In the genomic region with DNA sequence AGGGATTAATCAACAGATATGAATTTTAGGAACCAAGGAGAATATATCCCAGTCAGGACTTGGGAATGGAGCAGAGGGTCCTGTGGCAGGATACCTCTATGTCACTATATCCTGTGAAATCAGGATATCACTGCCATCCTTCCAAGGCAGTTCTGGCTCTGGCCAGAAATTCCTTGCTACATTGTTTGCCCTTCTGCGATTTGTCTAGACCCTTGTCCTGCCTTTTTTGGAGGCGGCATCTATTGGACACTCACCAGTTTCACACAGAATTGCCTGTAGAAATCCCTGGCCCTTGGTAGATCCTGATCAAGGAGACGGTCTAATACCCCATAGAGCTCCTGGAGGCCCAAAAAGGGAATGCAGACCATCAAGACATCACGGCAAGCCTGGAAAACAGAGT, we compare ENCODE assay signal across 39 cellular contexts.
"Had no signal": no experiment of that assay in that cellular context is flagged by ENCODE, and none has a peak within 500 bp of the region (broad histone marks: within the 10 kb centered on the region; RNA-seq: fewer than 3 reads in every experiment).

No MANE protein-coding gene starts in this region.

- FAIRE-seq: astrocyte had no signal

- H3K27me3 ChIP-seq: adrenal gland, ascending aorta, body of pancreas, brain microvascular endothelial cell, breast epithelium, cardiac muscle cell had no signal

- H3K4me3 ChIP-seq: adrenal gland, ascending aorta, body of pancreas, breast epithelium, cardiac muscle cell had no signal

- H3K9me3 Mint-ChIP-seq: activated naive CD4-positive, alpha-beta T cell treated with anti-CD3 and anti-CD28 coated beads for 36 hours; activated naive CD4-positive, alpha-beta T cell treated with anti-CD3 and anti-CD28 coated beads, Interleukin-2, amount 10 ng/mL, durations not matched to agents 7 days and 5 days; activated naive CD4-positive, alpha-beta T cell treated with anti-CD3 and anti-CD28 coated beads, Interleukin-2, amount 50 U/mL, for 24 hours; activated naive CD4-positive, alpha-beta T cell treated with anti-CD3 and anti-CD28 coated beads, Interleukin-2, amount 50 U/mL, for 72 hours; activated naive CD8-positive, alpha-beta T cell treated with anti-CD3 and anti-CD28 coated beads for 36 hours; activated naive CD8-positive, alpha-beta T cell treated with anti-CD3 and anti-CD28 coated beads, Interleukin-2, amount 10 ng/mL, durations not matched to agents 7 days and 5 days; activated naive CD8-positive, alpha-beta T cell treated with anti-CD3 and anti-CD28 coated beads, Interleukin-2, amount 50 U/mL, for 24 hours; activated T-cell treated with anti-CD3 and anti-CD28 coated beads, Interleukin-2, amount 50 U/mL, for 24 hours; activated T-cell treated with anti-CD3 and anti-CD28 coated beads, Interleukin-2, amount 50 U/mL, for 4 hours; activated T-cell treated with anti-CD3 and anti-CD28 coated beads, Interleukin-2, amount 50 U/mL, for 72 hours; activated T-helper 1 cell treated with anti-CD3 and anti-CD28 coated beads, Interleukin-12 subunit alpha, Interleukin-12 subunit beta, Interleukin-2, Interleukin-4 antibody, amounts not matched to agents 30 ng/mL and 10 ng/mL and 1 ng/mL, durations not matched to agents 14 hours and 24 hours and 36 hours; activated T-helper 17 cell treated with anti-CD3 and anti-CD28 coated beads, Interleukin-2, amount 50 U/mL, for 72 hours; activated T-helper 2 cell treated with anti-CD3 and anti-CD28 coated beads, Interferon-gamma antibody, Interleukin-2, Interleukin-4, amounts not matched to agents 10 μg/mL and 5 μg/mL and 100 μg/mL, durations not matched to agents 14 hours and 24 hours and 36 hours; brain; central memory CD8-positive, alpha-beta T cell had no signal

- H3K27ac Mint-ChIP-seq: activated naive CD4-positive, alpha-beta T cell treated with anti-CD3 and anti-CD28 coated beads for 36 hours; activated naive CD4-positive, alpha-beta T cell treated with anti-CD3 and anti-CD28 coated beads, Interleukin-2, amount 10 ng/mL, durations not matched to agents 7 days and 5 days; activated naive CD4-positive, alpha-beta T cell treated with anti-CD3 and anti-CD28 coated beads, Interleukin-2, amount 50 U/mL, for 24 hours; activated naive CD4-positive, alpha-beta T cell treated with anti-CD3 and anti-CD28 coated beads, Interleukin-2, amount 50 U/mL, for 72 hours; activated naive CD8-positive, alpha-beta T cell; activated naive CD8-positive, alpha-beta T cell treated with anti-CD3 and anti-CD28 coated beads for 36 hours; activated naive CD8-positive, alpha-beta T cell treated with anti-CD3 and anti-CD28 coated beads, Interleukin-2, amount 10 ng/mL, durations not matched to agents 7 days and 5 days; activated naive CD8-positive, alpha-beta T cell treated with anti-CD3 and anti-CD28 coated beads, Interleukin-2, amount 50 U/mL, for 24 hours; activated T-cell treated with anti-CD3 and anti-CD28 coated beads, Interleukin-2, amount 50 U/mL, for 24 hours; activated T-cell treated with anti-CD3 and anti-CD28 coated beads, Interleukin-2, amount 50 U/mL, for 72 hours; activated T-helper 1 cell treated with anti-CD3 and anti-CD28 coated beads, Interleukin-12 subunit alpha, Interleukin-12 subunit beta, Interleukin-2, Interleukin-4 antibody, amounts not matched to agents 30 ng/mL and 10 ng/mL and 1 ng/mL, durations not matched to agents 14 hours and 24 hours and 36 hours; activated T-helper 17 cell treated with anti-CD3 and anti-CD28 coated beads, Interleukin-2, amount 50 U/mL, for 72 hours; activated T-helper 2 cell treated with anti-CD3 and anti-CD28 coated beads, Interferon-gamma antibody, Interleukin-2, Interleukin-4, amounts not matched to agents 10 μg/mL and 5 μg/mL and 100 μg/mL, durations not matched to agents 14 hours and 24 hours and 36 hours; brain had no signal

- H3K4me1 Mint-ChIP-seq: activated naive CD4-positive, alpha-beta T cell treated with anti-CD3 and anti-CD28 coated beads, Interleukin-2, amount 10 ng/mL, durations not matched to agents 7 days and 5 days; activated naive CD4-positive, alpha-beta T cell treated with anti-CD3 and anti-CD28 coated beads, Interleukin-2, amount 50 U/mL, for 24 hours; activated naive CD8-positive, alpha-beta T cell treated with anti-CD3 and anti-CD28 coated beads for 36 hours; activated naive CD8-positive, alpha-beta T cell treated with anti-CD3 and anti-CD28 coated beads, Interleukin-2, amount 10 ng/mL, durations not matched to agents 7 days and 5 days; activated naive CD8-positive, alpha-beta T cell treated with anti-CD3 and anti-CD28 coated beads, Interleukin-2, amount 50 U/mL, for 24 hours; activated T-helper 17 cell treated with anti-CD3 and anti-CD28 coated beads, Interleukin-2, amount 50 U/mL, for 72 hours; brain; central memory CD8-positive, alpha-beta T cell had no signal

- H3K27me3 Mint-ChIP-seq: activated naive CD4-positive, alpha-beta T cell treated with anti-CD3 and anti-CD28 coated beads, Interleukin-2, amount 10 ng/mL, durations not matched to agents 7 days and 5 days; activated naive CD8-positive, alpha-beta T cell; activated naive CD8-positive, alpha-beta T cell treated with anti-CD3 and anti-CD28 coated beads, Interleukin-2, amount 10 ng/mL, durations not matched to agents 7 days and 5 days; activated T-cell treated with anti-CD3 and anti-CD28 coated beads, Interleukin-2, amount 50 U/mL, for 24 hours; brain had no signal

- H3K27ac ChIP-seq: adrenal gland, ascending aorta, body of pancreas, brain microvascular endothelial cell, breast epithelium, cardiac muscle cell had no signal

- ATAC-seq: activated naive CD4-positive, alpha-beta T cell treated with anti-CD3 and anti-CD28 coated beads, Interleukin-2, amount 50 U/mL, for 72 hours; activated naive CD8-positive, alpha-beta T cell treated with anti-CD3 and anti-CD28 coated beads, Interleukin-2, amount 50 U/mL, for 24 hours; activated T-cell treated with anti-CD3 and anti-CD28 coated beads, Interleukin-2, amount 50 U/mL, for 4 hours; activated T-cell treated with anti-CD3 and anti-CD28 coated beads, Interleukin-2, amount 50 U/mL, for 72 hours; activated T-helper 17 cell treated with anti-CD3 and anti-CD28 coated beads, Interleukin-2, amount 50 U/mL, for 72 hours; body of pancreas had no signal

- H3K4me3 Mint-ChIP-seq: activated naive CD4-positive, alpha-beta T cell treated with anti-CD3 and anti-CD28 coated beads for 36 hours; activated naive CD4-positive, alpha-beta T cell treated with anti-CD3 and anti-CD28 coated beads, Interleukin-2, amount 10 ng/mL, durations not matched to agents 7 days and 5 days; activated naive CD4-positive, alpha-beta T cell treated with anti-CD3 and anti-CD28 coated beads, Interleukin-2, amount 50 U/mL, for 24 hours; activated naive CD8-positive, alpha-beta T cell; activated naive CD8-positive, alpha-beta T cell treated with anti-CD3 and anti-CD28 coated beads for 36 hours; activated naive CD8-positive, alpha-beta T cell treated with anti-CD3 and anti-CD28 coated beads, Interleukin-2, amount 10 ng/mL, durations not matched to agents 7 days and 5 days; activated naive CD8-positive, alpha-beta T cell treated with anti-CD3 and anti-CD28 coated beads, Interleukin-2, amount 50 U/mL, for 24 hours; activated T-cell treated with anti-CD3 and anti-CD28 coated beads, Interleukin-2, amount 50 U/mL, for 24 hours; activated T-cell treated with anti-CD3 and anti-CD28 coated beads, Interleukin-2, amount 50 U/mL, for 4 hours; activated T-cell treated with anti-CD3 and anti-CD28 coated beads, Interleukin-2, amount 50 U/mL, for 72 hours; activated T-helper 1 cell treated with anti-CD3 and anti-CD28 coated beads, Interleukin-12 subunit alpha, Interleukin-12 subunit beta, Interleukin-2, Interleukin-4 antibody, amounts not matched to agents 30 ng/mL and 10 ng/mL and 1 ng/mL, durations not matched to agents 14 hours and 24 hours and 36 hours; activated T-helper 17 cell treated with anti-CD3 and anti-CD28 coated beads, Interleukin-2, amount 50 U/mL, for 72 hours; brain; central memory CD8-positive, alpha-beta T cell had no signal

- H3K36me3 ChIP-seq: adrenal gland, ascending aorta, brain microvascular endothelial cell, breast epithelium, cardiac muscle cell had no signal

- H3K4me1 ChIP-seq: adrenal gland, ascending aorta, body of pancreas, breast epithelium had no signal

- H3K9me3 ChIP-seq: adrenal gland, ascending aorta, body of pancreas, breast epithelium had no signal

- DNase-seq: activated effector memory CD4-positive, alpha-beta T cell treated with anti-CD3 and anti-CD28 coated beads, Interleukin-2, amount 50 U/mL, for 16 hours; activated effector memory CD4-positive, alpha-beta T cell treated with Interleukin-2 at 50 U/mL for 16 hours; activated gamma-delta T cell; activated gamma-delta T cell treated with Interleukin-2 at 50 U/mL for 16 hours; activated naive CD4-positive, alpha-beta T cell; activated naive CD4-positive, alpha-beta T cell treated with anti-CD3 and anti-CD28 coated beads for 36 hours; activated naive CD4-positive, alpha-beta T cell treated with anti-CD3 and anti-CD28 coated beads, Interleukin-2, amount 10 ng/mL, durations not matched to agents 7 days and 5 days; activated naive CD4-positive, alpha-beta T cell treated with anti-CD3 and anti-CD28 coated beads, Interleukin-2, amount 50 U/mL, for 16 hours; activated naive CD4-positive, alpha-beta T cell treated with Interleukin-2 at 50 U/mL for 16 hours; activated naive CD8-positive, alpha-beta T cell treated with anti-CD3 and anti-CD28 coated beads for 36 hours; activated naive CD8-positive, alpha-beta T cell treated with anti-CD3 and anti-CD28 coated beads, Interleukin-2, amount 10 ng/mL, durations not matched to agents 7 days and 5 days; activated naive CD8-positive, alpha-beta T cell treated with anti-CD3 and anti-CD28 coated beads, Interleukin-2, amount 50 U/mL, for 24 hours; activated T-cell treated with anti-CD3 and anti-CD28 coated beads for 4 hours; activated T-cell treated with anti-CD3 and anti-CD28 coated beads, Interleukin-2, amount 50 U/mL, for 1 hour; activated T-cell treated with anti-CD3 and anti-CD28 coated beads, Interleukin-2, amount 50 U/mL, for 24 hours; activated T-cell treated with anti-CD3 and anti-CD28 coated beads, Interleukin-2, amount 50 U/mL, for 4 hours; activated T-cell treated with anti-CD3 and anti-CD28 coated beads, Interleukin-2, amount 50 U/mL, for 48 hours; activated T-cell treated with anti-CD3 and anti-CD28 coated beads, Interleukin-2, amount 50 U/mL, for 72 hours; adrenal gland; amniotic stem cell; amygdala; anterior cingulate cortex; aorta; body of pancreas; brain microvascular endothelial cell; central memory CD4-positive, alpha-beta T cell; cerebellar nuclear complex had no signal

- H3K36me3 Mint-ChIP-seq: activated naive CD4-positive, alpha-beta T cell treated with anti-CD3 and anti-CD28 coated beads, Interleukin-2, amount 10 ng/mL, durations not matched to agents 7 days and 5 days; activated naive CD4-positive, alpha-beta T cell treated with anti-CD3 and anti-CD28 coated beads, Interleukin-2, amount 50 U/mL, for 24 hours; activated naive CD4-positive, alpha-beta T cell treated with anti-CD3 and anti-CD28 coated beads, Interleukin-2, amount 50 U/mL, for 72 hours; activated naive CD8-positive, alpha-beta T cell; activated naive CD8-positive, alpha-beta T cell treated with anti-CD3 and anti-CD28 coated beads for 36 hours; activated naive CD8-positive, alpha-beta T cell treated with anti-CD3 and anti-CD28 coated beads, Interleukin-2, amount 10 ng/mL, durations not matched to agents 7 days and 5 days; brain had no signal
